In the genomic region with DNA sequence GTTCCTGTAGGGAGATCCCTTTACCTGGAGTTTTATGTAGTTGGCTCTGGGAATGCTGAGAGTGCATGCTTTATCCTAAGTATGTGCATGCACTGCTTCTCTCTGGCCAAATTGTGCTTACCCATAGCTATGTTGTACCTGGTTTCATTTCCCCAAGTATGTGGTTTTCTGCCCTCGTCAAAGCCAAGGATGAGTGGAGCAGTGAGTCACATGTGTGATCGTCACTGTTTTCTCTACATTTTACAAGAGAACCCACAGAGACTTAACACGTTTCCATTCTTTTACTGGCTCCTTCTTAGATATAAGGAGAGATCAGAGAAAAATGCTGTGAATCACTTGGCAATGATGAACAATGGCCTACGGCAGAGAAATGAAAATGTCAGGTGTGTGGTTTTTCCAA, we compare ENCODE assay signal across 8 cellular contexts. TPM values are rescaled to one million over a fixed set of nuclear protein-coding genes. Genes with fewer than 3 reads are reported as not detected.
DNase-seq lines count a peak whose midpoint lies in the region; ATAC-seq and TF ChIP-seq lines count a peak whose summit lies in the region.

No MANE protein-coding gene starts in this region.

- H3K36me3 ChIP-seq in HAP-1 (replicated peaks), result no peaks in the 10 kb centered on the region

- TF ChIP-seq CTCF in epithelial cell of proximal tubule (conservative IDR thresholded peaks at IDR 0.05; ENCODE audit: low read depth, low read length), result no peak

- H3K27me3 ChIP-seq in HAP-1 (ENCODE audit: low read depth), result no peaks in the 10 kb centered on the region

- H3K9me3 ChIP-seq in HAP-1, result no peaks in the 10 kb centered on the region

- in situ Hi-C loops in HAP-1 (cut with MboI; ENCODE audit: low sequenced_read_pairs), result no loop called here

- peak; percentile 99 for ATAC-seq in HG02852 (IDR thresholded peaks at IDR 0.05; ENCODE audit: unreplicated experiment)

- no peaks in the 10 kb centered on the region for H3K4me1 ChIP-seq in HAP-1

- no peak overlapping the region for H3K4me3 ChIP-seq in epithelial cell of proximal tubule (ENCODE audit: low read depth, low read length)
- H3K4me3 ChIP-seq in HAP-1, result no peak overlapping the region

- peak; percentile 29 for DNase-seq in DMS53 (lab: John Stamatoyannopoulos, UW)
- no peak for DNase-seq in DMS53 treated with DMSO at 0.1 percent for 48 hours (lab: John Stamatoyannopoulos, UW; ENCODE audit: unreplicated experiment)
- peak; percentile 58 to 84 for DNase-seq in NOMO-1 (lab: John Stamatoyannopoulos, UW; ENCODE audit: unreplicated experiment in 2 of 2)
- peak; percentile 18 for DNase-seq in epithelial cell of proximal tubule (ENCODE audit: low read depth)
- DNase-seq in HAP-1 (ENCODE audit: low spot score in 2 of 2), result no peak
- no peak for DNase-seq in activated gamma-delta T cell (lab: John Stamatoyannopoulos, UW)
- no peak for DNase-seq in NCI-H526 (lab: John Stamatoyannopoulos, UW)

RNA-seq across cellular contexts. Expression of a gene that starts 42.0 kb away (rescaled TPM):
- total RNA-seq in epithelial cell of proximal tubule, result 6.1 and 17.3 TPM in 2 replicates

Comparison
In these comparisons a context has a peak if more than half of its experiments do, and no peak if none do; other contexts are left out.
1. DNase-seq: peak in DMS53 (single experiment), NOMO-1 (2 of 2) and epithelial cell of proximal tubule (single experiment); none in DMS53 treated with DMSO at 0.1 percent for 48 hours (single experiment), HAP-1 (0 of 2), activated gamma-delta T cell (single experiment) and NCI-H526 (0 of 2).